Comparison of ENCODE assay signal across 7 cellular contexts in genomic region chr9:10612649-10613398, GRCh38. TPM values are rescaled to one million over a fixed set of nuclear protein-coding genes. Genes with fewer than 3 reads are reported as not detected.
DNase-seq lines count a peak whose midpoint lies in the region; ATAC-seq and TF ChIP-seq lines count a peak whose summit lies in the region.

TSS of gene PTPRD (minus strand) at chr9:10613002.

- H3K4me1 Mint-ChIP-seq in endodermal cell (peaks cover 12% of the 10 kb centered on the region), mesothelial cell of epicardium (peaks cover 14% of the 10 kb centered on the region)

- intact Hi-C loops in tibial artery (cut with DNase I; ENCODE audit: low total_unique reads) = no loop called here

- TF ChIP-seq CTCF in GM12872 (IDR thresholded peaks at IDR 0.05; ENCODE audit: insufficient read depth, low read depth, low read length) (peak; percentile 41; the same call in 2 of the 3 replicates), endodermal cell (conservative IDR thresholded peaks at IDR 0.05) (peak; percentile 68), mesothelial cell of epicardium (IDR thresholded peaks at IDR 0.05; ENCODE audit: unreplicated experiment) (no peak), tibial artery (IDR thresholded peaks at IDR 0.05) (no peak)

- under 1% methylated on average over 86 of the region's 86 CpGs for WGBS in HUES64
- 0% methylated on average over 86 of the region's 86 CpGs; no CpG with 5 or more reads in 1 of the 2 experiments for WGBS in endodermal cell (ENCODE audit: insufficient coverage in 1 of 2, insufficient read length in 1 of 2), 2 experiments

- H3K4me3 ChIP-seq in HUES64 (ENCODE audit: low read length) (peak within 1 kb of the TSS; percentile 79), endodermal cell (ENCODE audit: low read length) (peak within 1 kb of the TSS; percentile 83), tibial artery (peak within 1 kb of the TSS; percentile 36 to 53)

- peaks cover 40% of the 10 kb centered on the region for H3K27me3 Mint-ChIP-seq in endodermal cell (ENCODE audit: insufficient read depth)
- H3K27me3 Mint-ChIP-seq in mesothelial cell of epicardium (ENCODE audit: low read depth) = peaks cover 80% of the 10 kb centered on the region

- H3K27me3 ChIP-seq in HUES64 (ENCODE audit: insufficient read depth, low read length) = peaks cover 65% of the 10 kb centered on the region
- peaks cover 52% of the 10 kb centered on the region for H3K27me3 ChIP-seq in endodermal cell (ENCODE audit: control insufficient read depth, insufficient read depth, low read length, poor library complexity, severe bottlenecking)
- H3K27me3 ChIP-seq in tibial artery = peaks cover 0 to 40% of the 10 kb centered on the region in 2 donors

- peak within 1 kb of the TSS; percentile 9 for H3K27ac Mint-ChIP-seq in endodermal cell
- peak within 1 kb of the TSS; percentile 90 for H3K27ac Mint-ChIP-seq in mesothelial cell of epicardium

- H3K4me3 Mint-ChIP-seq in endodermal cell (peak within 1 kb of the TSS; percentile 82), mesothelial cell of epicardium (peak within 1 kb of the TSS; percentile 98)

- H3K9me3 Mint-ChIP-seq in endodermal cell = no peaks in the 10 kb centered on the region
- H3K9me3 Mint-ChIP-seq in mesothelial cell of epicardium = no peaks in the 10 kb centered on the region

- in situ Hi-C loops in SK-MEL-5 (cut with HindIII; ENCODE audit: low pct_unique_long_range_greater_than_20kb, low sequenced_read_pairs) = no loop called here

- peaks cover 9% of the 10 kb centered on the region for H3K4me1 ChIP-seq in HUES64 (ENCODE audit: insufficient read depth, low read length)
- H3K4me1 ChIP-seq in endodermal cell (ENCODE audit: control insufficient read depth, insufficient read depth, low read length) = peaks cover 3% of the 10 kb centered on the region
- H3K4me1 ChIP-seq in tibial artery = peaks cover 0 to 16% (median 10%) of the 10 kb centered on the region in 4 donors

- peak; percentile 98 for ATAC-seq in GM21529 (IDR thresholded peaks at IDR 0.05; ENCODE audit: unreplicated experiment)

- no peak within 1 kb of the TSS for H3K27ac ChIP-seq in HUES64 (ENCODE audit: low read depth, low read length)
- no peak within 1 kb of the TSS for H3K27ac ChIP-seq in endodermal cell (ENCODE audit: low read depth, low read length)
- no peak within 1 kb of the TSS for H3K27ac ChIP-seq in tibial artery

- no peaks in the 10 kb centered on the region for H3K36me3 Mint-ChIP-seq in endodermal cell (ENCODE audit: low read depth)
- no peaks in the 10 kb centered on the region for H3K36me3 Mint-ChIP-seq in mesothelial cell of epicardium

- DNase-seq in SK-MEL-5 (ENCODE audit: low read depth, low spot score) (peak; percentile 30), endodermal cell (peak; percentile 89), mesothelial cell of epicardium (ENCODE audit: low spot score in 2 of 2, unreplicated experiment in 2 of 2) (peak; percentile 44 to 74), tibial artery (no peak)

- H3K9me3 ChIP-seq in HUES64 (ENCODE audit: insufficient read depth, low read depth, low read length) (no peaks in the 10 kb centered on the region), endodermal cell (ENCODE audit: control insufficient read depth, low read length) (no peaks in the 10 kb centered on the region), tibial artery (no peaks in the 10 kb centered on the region)

- H3K9ac ChIP-seq in HUES64 (ENCODE audit: low read depth, low read length) (peak within 1 kb of the TSS; percentile 72), endodermal cell (ENCODE audit: extremely low read depth, low read length, poor library complexity, severe bottlenecking) (peak within 1 kb of the TSS; percentile 39)

- H3K36me3 ChIP-seq in HUES64 (ENCODE audit: insufficient read depth, low read length) (no peaks in the 10 kb centered on the region), endodermal cell (ENCODE audit: control insufficient read depth, insufficient read depth, low read length) (no peaks in the 10 kb centered on the region), tibial artery (no peaks in the 10 kb centered on the region)

RNA-seq across cellular contexts. Expression of gene PTPRD, which starts in this region (rescaled TPM):
- 36.9 TPM for polyA plus RNA-seq in HUES64 (2013, experiment 1 of 2)
- 41.3 TPM for polyA plus RNA-seq in HUES64 (2013, experiment 2 of 2)
- 1.9 and 2.1 TPM in 2 replicates for total RNA-seq in SK-MEL-5 (2014; rRNA removed; shearing (Covaris generic))
- polyA plus RNA-seq in SK-MEL-5 (2015; cell fraction: cytosol; rRNA removed) = 2.4 and 2.9 TPM in 2 replicates
- polyA plus RNA-seq in SK-MEL-5 (2015; cell fraction: nucleus; rRNA removed) = 6.1 and 10.1 TPM in 2 replicates
- total RNA-seq in endodermal cell = 100 to 1,000 TPM in 1 of 2 donors, 10 to 100 TPM in 1; 97.4 to 101 TPM
- 112 TPM for polyA plus RNA-seq in endodermal cell (2013, experiment 1 of 2)
- 119 TPM for polyA plus RNA-seq in endodermal cell (2013, experiment 2 of 2)
- total RNA-seq in mesothelial cell of epicardium = 109 to 112 TPM (median 109 TPM) in 3 replicates

Comparison
In these comparisons a context has a peak if more than half of its experiments do, and no peak if none do; other contexts are left out.
1. RNA of gene PTPRD (total RNA-seq): 109 to 112 TPM in mesothelial cell of epicardium and 97.4 to 101 TPM in endodermal cell; 1.9 to 2.1 TPM in SK-MEL-5; every median in the first group is over 10 times any median in the second.
2. CTCF ChIP-seq: peak in GM12872 (single experiment) and endodermal cell (single experiment); none in mesothelial cell of epicardium (single experiment) and tibial artery (0 of 2).
3. DNase-seq: peak in SK-MEL-5 (single experiment), endodermal cell (single experiment) and mesothelial cell of epicardium (2 of 2); none in tibial artery (0 of 2).
4. Peak in every context shown above with its lines, with median percentiles within 50 percentile points of each other: H3K4me3 ChIP-seq.